In the genomic region with DNA sequence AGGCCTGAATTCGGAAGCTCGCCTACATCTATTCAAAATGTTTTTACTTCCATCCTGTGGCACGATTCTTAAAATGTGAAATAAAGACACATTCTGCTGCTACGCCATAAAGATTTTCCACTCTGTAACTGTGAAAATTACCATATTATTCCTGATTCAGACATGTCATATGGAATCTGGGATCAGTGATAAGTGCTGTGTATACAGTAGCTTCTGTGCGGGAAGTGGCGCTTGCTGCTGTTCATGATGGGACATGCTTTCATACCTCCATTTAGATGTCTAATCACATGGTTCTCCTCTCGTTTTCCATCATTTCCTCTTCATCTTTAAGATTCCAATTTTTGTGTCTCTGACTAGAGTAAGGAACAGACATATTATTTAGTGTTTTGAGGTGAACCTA, we compare ENCODE assay signal across 8 cellular contexts.
"Had no signal": no experiment of that assay in that cellular context is flagged by ENCODE, and none has a peak within 500 bp of the region (broad histone marks: within the 10 kb centered on the region; RNA-seq: fewer than 3 reads in every experiment).

No MANE protein-coding gene starts in this region.

- H3K4me2 ChIP-seq: GM23338 had no signal

- H3K9me3 Mint-ChIP-seq: GM23338, H9 had no signal

- H3K4me3 ChIP-seq: GM23248, GM23338, HAP-1 had no signal

- H3K36me3 ChIP-seq: HAP-1 had no signal

- H3K27ac Mint-ChIP-seq: GM23338, H9, HFFc6 had no signal

- H3K4me3 Mint-ChIP-seq: GM23338, H9, HFFc6 had no signal

- H3K9ac ChIP-seq: GM23248 had no signal

- H3K27ac ChIP-seq: GM23248 had no signal

- H2AFZ ChIP-seq: GM23248, GM23338 had no signal

- DNase-seq: GM23248, GOT3, H7, H9, HCEC 1CT, HFFc6 had no signal

- H3K9me3 ChIP-seq: HAP-1 had no signal
